In genomic region chr16:22890976-22891375, GRCh38 we compare ENCODE assay signal across 16 cellular contexts.
"Had no signal": no experiment of that assay in that cellular context is flagged by ENCODE, and none has a peak within 500 bp of the region (broad histone marks: within the 10 kb centered on the region; RNA-seq: fewer than 3 reads in every experiment).

No MANE protein-coding gene starts in this region.

- DNase-seq: activated CD4-positive, alpha-beta T cell treated with anti-CD3 and anti-CD28 coated beads, Interleukin-2, amount 10 ng/mL, durations not matched to agents 24 days and 14 days; activated CD4-positive, CD25-positive, alpha-beta regulatory T cell; activated CD8-positive, alpha-beta memory T cell treated with anti-CD3 and anti-CD28 coated beads, Interleukin-2, amount 50 U/mL, for 4 hours; activated CD8-positive, alpha-beta T cell treated with anti-CD3 and anti-CD28 coated beads, Interleukin-2, amount 10 ng/mL, durations not matched to agents 7 days and 5 days; activated effector memory CD4-positive, alpha-beta T cell treated with anti-CD3 and anti-CD28 coated beads, Interleukin-2, amount 50 U/mL, for 16 hours; activated T-cell treated with anti-CD3 and anti-CD28 coated beads, Interleukin-2, amount 50 U/mL, for 48 hours; adrenal gland; caudate nucleus; islet precursor cell; naive thymus-derived CD8-positive, alpha-beta T cell; posterior cingulate gyrus had no signal

- H2AFZ ChIP-seq: hepatocyte had no signal

- H3K4me2 ChIP-seq: hepatocyte had no signal

- H3K27ac ChIP-seq: adrenal gland, esophagus muscularis mucosa, hepatocyte, neutrophil had no signal

- ATAC-seq: activated CD8-positive, alpha-beta T cell treated with anti-CD3 and anti-CD28 coated beads, Interleukin-2, amount 10 ng/mL, durations not matched to agents 7 days and 5 days; left lobe of liver; naive thymus-derived CD8-positive, alpha-beta T cell; stimulated activated effector memory CD8-positive, alpha-beta T cell treated with anti-CD3 and anti-CD28 coated beads, Interleukin-12 subunit alpha, Interleukin-12 subunit beta, amount 100 ng/mL, for 72 hours had no signal

- H3K36me3 ChIP-seq: adrenal gland, esophagus muscularis mucosa, neutrophil had no signal

- H3K9me3 ChIP-seq: adrenal gland, esophagus muscularis mucosa, neutrophil had no signal

- H3K4me1 ChIP-seq: adrenal gland, esophagus muscularis mucosa had no signal

- H3K4me3 ChIP-seq: adrenal gland, esophagus muscularis mucosa, hepatocyte had no signal
